31 cellular contexts compared by ENCODE assay signal in the genomic region with DNA sequence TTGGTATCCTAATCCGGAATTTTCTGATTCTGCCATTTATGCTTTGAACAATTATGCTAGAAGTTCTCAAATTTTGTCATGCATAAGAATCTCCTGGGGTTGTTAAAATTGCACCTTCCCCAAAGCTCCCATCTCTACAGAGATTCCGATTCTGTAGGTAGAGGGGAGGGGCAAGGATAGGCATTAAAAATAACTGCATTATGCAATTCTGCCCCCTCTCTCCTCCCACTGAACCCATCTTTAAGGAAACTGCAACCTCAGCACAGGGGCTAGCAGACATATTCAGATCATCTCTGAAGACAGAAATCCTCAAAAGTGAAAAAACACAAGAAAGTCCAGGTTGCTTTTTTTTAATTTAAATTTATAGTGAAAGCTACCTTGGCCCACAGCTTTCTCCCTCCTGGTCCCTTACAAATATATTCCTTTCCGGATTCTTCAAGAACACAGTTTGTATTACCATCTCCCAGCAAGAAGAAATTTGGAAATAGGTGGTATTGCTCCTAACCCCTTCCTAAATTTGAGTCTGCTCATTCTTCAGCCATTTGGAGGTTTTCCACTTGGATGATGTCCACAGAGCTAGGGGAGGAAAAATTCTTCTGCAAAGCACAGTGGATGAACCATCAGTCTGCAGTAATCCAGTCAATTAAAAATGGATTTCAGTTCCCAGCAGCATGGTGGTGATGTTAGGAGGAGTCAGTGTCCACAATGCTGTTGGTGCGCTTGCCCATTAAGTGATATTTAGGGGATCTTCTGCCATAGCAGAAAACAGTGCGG.
"Had no signal": no experiment of that assay in that cellular context is flagged by ENCODE, and none has a peak within 500 bp of the region (broad histone marks: within the 10 kb centered on the region; RNA-seq: fewer than 3 reads in every experiment).

No MANE protein-coding gene starts in this region.

- H3K27me3 ChIP-seq: body of pancreas, heart left ventricle had no signal

- H3K36me3 ChIP-seq: heart left ventricle had no signal

- H3K4me1 ChIP-seq: body of pancreas had no signal

- H3K4me3 ChIP-seq: body of pancreas, coronary artery, dorsolateral prefrontal cortex, heart left ventricle had no signal

- H3K27ac ChIP-seq: body of pancreas, coronary artery, dorsolateral prefrontal cortex, heart left ventricle had no signal

- DNase-seq: activated CD4-positive, alpha-beta memory T cell treated with anti-CD3 and anti-CD28 coated beads for 36 hours; activated CD4-positive, alpha-beta T cell treated with anti-CD3 and anti-CD28 coated beads for 36 hours; activated CD4-positive, alpha-beta T cell treated with anti-CD3 and anti-CD28 coated beads, Interleukin-2, amount 10 ng/mL, durations not matched to agents 24 days and 14 days; activated CD4-positive, CD25-positive, alpha-beta regulatory T cell; activated CD4-positive, CD25-positive, alpha-beta regulatory T cell treated with anti-CD3 and anti-CD28 coated beads, Interleukin-2, amount 50 U/mL, for 72 hours; activated CD8-positive, alpha-beta memory T cell treated with anti-CD3 and anti-CD28 coated beads, Interleukin-2, amount 10 ng/mL, durations not matched to agents 7 days and 5 days; activated CD8-positive, alpha-beta memory T cell treated with anti-CD3 and anti-CD28 coated beads, Interleukin-2, amount 50 U/mL, for 48 hours; activated CD8-positive, alpha-beta T cell treated with anti-CD3 and anti-CD28 coated beads, Interleukin-2, amount 10 ng/mL, durations not matched to agents 7 days and 5 days; activated gamma-delta T cell; activated naive CD4-positive, alpha-beta T cell; activated naive CD4-positive, alpha-beta T cell treated with anti-CD3 and anti-CD28 coated beads, Interleukin-2, amount 10 ng/mL, durations not matched to agents 7 days and 5 days; activated naive CD8-positive, alpha-beta T cell treated with anti-CD3 and anti-CD28 coated beads, Interleukin-2, amount 10 ng/mL, durations not matched to agents 7 days and 5 days; activated T-cell treated with anti-CD3 and anti-CD28 coated beads for 4 hours; activated T-cell treated with anti-CD3 and anti-CD28 coated beads, Interleukin-2, amount 50 U/mL, for 24 hours; activated T-cell treated with anti-CD3 and anti-CD28 coated beads, Interleukin-2, amount 50 U/mL, for 72 hours; amniotic stem cell; anterior cingulate cortex; body of pancreas; cerebellar nuclear complex; effector memory CD4-positive, alpha-beta T cell; endodermal cell; foreskin fibroblast; glutamatergic neuron; heart left ventricle; T-helper 2 cell had no signal

- H3K9me3 ChIP-seq: body of pancreas, heart left ventricle had no signal

- FAIRE-seq: astrocyte, frontal cortex had no signal

- ATAC-seq: activated CD4-positive, alpha-beta T cell treated with anti-CD3 and anti-CD28 coated beads for 36 hours; activated CD8-positive, alpha-beta memory T cell treated with anti-CD3 and anti-CD28 coated beads, Interleukin-2, amount 10 ng/mL, durations not matched to agents 7 days and 5 days; activated CD8-positive, alpha-beta T cell treated with anti-CD3 and anti-CD28 coated beads, Interleukin-2, amount 10 ng/mL, durations not matched to agents 7 days and 5 days; activated naive CD4-positive, alpha-beta T cell treated with anti-CD3 and anti-CD28 coated beads, Interleukin-2, amount 50 U/mL, for 72 hours; activated T-cell treated with anti-CD3 and anti-CD28 coated beads, Interleukin-2, amount 50 U/mL, for 72 hours; body of pancreas; esophagus mucosa; heart left ventricle had no signal
